Comparison of ENCODE assay signal across 19 cellular contexts in genomic region chr15:74349241-74349766, GRCh38. TPM values are rescaled to one million over a fixed set of nuclear protein-coding genes. Genes with fewer than 3 reads are reported as not detected.
A peak's percentile ranks its signal among the peaks of the same experiment; 100 is the strongest.
DNase-seq lines count a peak whose midpoint lies in the region; TF ChIP-seq lines count a peak whose summit lies in the region.
"Had no signal": no experiment of that assay in that cellular context is flagged by ENCODE, and none has a peak within 500 bp of the region (broad histone marks: within the 10 kb centered on the region; RNA-seq: fewer than 3 reads in every experiment).

No MANE protein-coding gene starts in this region.

- no peak for TF ChIP-seq CTCF in coronary artery (IDR thresholded peaks at IDR 0.05)

- peak overlapping the region; percentile 95 for H4K5ac ChIP-seq in mesendoderm (ENCODE audit: low read length)

- no peaks in the 10 kb centered on the region for H3K4me1 ChIP-seq in mesendoderm (ENCODE audit: control insufficient read depth, low read depth, low read length)
- H3K4me1 ChIP-seq: BE2C had no signal

- H2BK15ac ChIP-seq in mesendoderm (replicated peaks; ENCODE audit: low read depth) = no peak overlapping the region

- DNase-seq in NCI-H345 (lab: John Stamatoyannopoulos, UW) = peak; percentile 1
- no peak for DNase-seq in NCI-H345 treated with DMSO at 0.1 percent for 48 hours (lab: John Stamatoyannopoulos, UW; ENCODE audit: unreplicated experiment)
- DNase-seq in NCI-H69 (lab: John Stamatoyannopoulos, UW) = peak; percentile 6
- DNase-seq in coronary artery (ENCODE audit: low spot score) = peak; percentile 0
- no peak for DNase-seq in mesendoderm
- DNase-seq in NCI-H1105 treated with DMSO at 0.1 percent for 48 hours (lab: John Stamatoyannopoulos, UW) = no peak
- DNase-seq in OCI-M2 (lab: John Stamatoyannopoulos, UW; ENCODE audit: unreplicated experiment) = no peak
- no peak for DNase-seq in HCEC 1CT
- DNase-seq: BE2C; C1 segment of cervical spinal cord; CD4-positive, CD25-positive, alpha-beta regulatory T cell; CD8-positive, alpha-beta memory T cell; COR-L47; DMS 273 treated with DMSO at 0.1 percent for 48 hours; DMS53; DND-41; EL; GM23248 had no signal

- no peak overlapping the region for H3K23ac ChIP-seq in mesendoderm (ENCODE audit: low read length)

- no peak overlapping the region for H4K8ac ChIP-seq in mesendoderm (ENCODE audit: low read depth, low read length)

- peak overlapping the region; percentile 61 for H2BK5ac ChIP-seq in mesendoderm (ENCODE audit: low read length)

- H3K4me2 ChIP-seq in mesendoderm (ENCODE audit: low read length) = no peak overlapping the region

- WGBS in mesendoderm (ENCODE audit: extremely low coverage, insufficient coverage, low lambda C conversion rate) = no CpG with 5 or more reads among the region's 3 CpGs

- no peaks in the 10 kb centered on the region for H3K79me2 ChIP-seq in mesendoderm (ENCODE audit: control insufficient read depth, insufficient read depth, low read length)

- H3K4me3 ChIP-seq in coronary artery (no peak overlapping the region), mesendoderm (ENCODE audit: low read length) (no peak overlapping the region)
- H3K4me3 ChIP-seq: GM23248, HAP-1 had no signal

- H3K4ac ChIP-seq in mesendoderm (ENCODE audit: low read depth, low read length) = peak overlapping the region; percentile 24

- no peak overlapping the region for H2AK5ac ChIP-seq in mesendoderm (ENCODE audit: low read length)

- H3K36me3 ChIP-seq in mesendoderm (ENCODE audit: control insufficient read depth, insufficient read depth, low read length) = no peaks in the 10 kb centered on the region
- H3K36me3 ChIP-seq: BE2C, HAP-1 had no signal

- peak overlapping the region; percentile 88 for H2BK120ac ChIP-seq in mesendoderm (ENCODE audit: low read depth, low read length)

- no peaks in the 10 kb centered on the region for H3K27me3 ChIP-seq in mesendoderm (ENCODE audit: insufficient read depth, low read length, poor library complexity)
- H3K27me3 ChIP-seq: BE2C had no signal

- no peak overlapping the region for H3K9ac ChIP-seq in mesendoderm (ENCODE audit: low read length)
- H3K9ac ChIP-seq: GM23248 had no signal

- no peaks in the 10 kb centered on the region for H3K79me1 ChIP-seq in mesendoderm (ENCODE audit: low read length)

- H3K27ac ChIP-seq in coronary artery = no peak overlapping the region
- H3K27ac ChIP-seq in mesendoderm (ENCODE audit: low read depth, low read length) = no peak overlapping the region
- H3K27ac ChIP-seq: GM23248 had no signal

- H3K56ac ChIP-seq in mesendoderm (ENCODE audit: low read length) = no peak overlapping the region

- peak overlapping the region; percentile 69 for H3K18ac ChIP-seq in mesendoderm (ENCODE audit: low read length)

RNA-seq across cellular contexts. Expression of gene CYP11A1, which starts 18.1 kb away (rescaled TPM):
- polyA plus RNA-seq in mesendoderm (2013, experiment 1 of 2) = 2.5 TPM
- 2.9 TPM for polyA plus RNA-seq in mesendoderm (2013, experiment 2 of 2)
- polyA plus RNA-seq: CD4-positive, CD25-positive, alpha-beta regulatory T cell; CD8-positive, alpha-beta memory T cell had no signal

Comparison
In these comparisons a context has a peak if more than half of its experiments do, and no peak if none do; other contexts are left out.
1. DNase-seq: peak in NCI-H345 (single experiment), NCI-H69 (single experiment) and coronary artery (single experiment); none in NCI-H345 treated with DMSO at 0.1 percent for 48 hours (single experiment), mesendoderm (single experiment), NCI-H1105 treated with DMSO at 0.1 percent for 48 hours (single experiment), OCI-M2 (single experiment) and HCEC 1CT (single experiment).